ENCODE assay signal across 9 cellular contexts in the genomic region with DNA sequence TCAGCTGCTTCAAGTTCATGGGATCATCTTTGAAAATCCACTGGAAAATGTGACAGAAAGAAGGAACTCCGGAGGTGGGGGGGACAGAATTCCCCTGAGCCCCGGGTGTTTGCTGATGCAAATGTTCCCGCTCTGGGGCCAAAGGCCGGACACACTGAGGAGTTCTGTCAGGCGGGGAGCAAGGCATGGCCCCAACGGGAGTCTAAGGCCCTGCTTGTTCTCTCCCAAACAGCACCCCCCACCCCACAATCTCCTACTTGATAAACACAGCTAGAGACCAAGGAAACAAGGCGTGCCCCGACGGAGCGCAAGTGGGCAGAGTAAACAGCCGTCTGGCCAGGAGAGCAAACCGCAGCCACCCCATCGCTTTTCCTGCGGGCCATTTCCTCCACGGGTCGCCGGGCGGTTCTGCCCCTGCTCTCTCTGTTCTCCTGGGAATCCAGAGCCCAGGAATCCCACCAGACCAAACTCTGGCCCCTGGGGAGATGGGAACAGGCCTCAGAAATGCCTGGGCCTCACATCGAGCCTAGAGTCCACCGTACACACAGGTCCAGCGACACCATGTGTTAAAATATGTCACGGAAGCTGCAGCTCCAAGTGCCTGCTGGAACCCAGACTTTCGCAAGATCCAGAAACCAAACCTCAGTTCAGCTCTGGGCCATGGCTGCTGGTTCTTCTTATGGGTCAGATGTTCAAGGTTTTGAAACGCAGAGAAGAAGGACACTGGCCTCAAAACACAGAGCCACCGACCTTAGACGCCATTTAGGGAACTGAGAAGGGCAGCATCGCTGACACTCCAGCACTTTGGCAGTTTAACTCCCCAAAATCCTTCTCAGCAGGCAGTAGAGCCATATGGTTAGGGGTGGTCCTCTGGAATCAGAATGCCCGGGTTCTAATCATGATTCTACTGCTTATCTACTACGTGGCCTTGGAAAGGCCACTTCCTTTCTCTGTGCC.
DNase-seq lines count a peak whose midpoint lies in the region; ATAC-seq and TF ChIP-seq lines count a peak whose summit lies in the region.
"Had no signal": no experiment of that assay in that cellular context is flagged by ENCODE, and none has a peak within 500 bp of the region (broad histone marks: within the 10 kb centered on the region; RNA-seq: fewer than 3 reads in every experiment).

No MANE protein-coding gene starts in this region.

- TF ChIP-seq CTCF in body of pancreas (IDR thresholded peaks at IDR 0.05) (no peak), lower lobe of right lung (IDR thresholded peaks at IDR 0.05) (peak; percentile 16), tibial artery (IDR thresholded peaks at IDR 0.05) (peak; percentile 32 to 34), GM10248 (IDR thresholded peaks at IDR 0.05; ENCODE audit: control extremely low read depth, extremely low read depth, low read depth, missing control alignments) (no peak)

- H3K4me1 ChIP-seq in body of pancreas: peaks cover 15% of the 10 kb centered on the region
- H3K4me1 ChIP-seq in lower lobe of right lung: peaks cover 58% of the 10 kb centered on the region
- peaks cover 6 to 77% (median 55%) of the 10 kb centered on the region in 4 donors for H3K4me1 ChIP-seq in tibial artery

- peak overlapping the region in 3 of 4 donors; percentile 25 to 50 (median 38) for H3K27ac ChIP-seq in body of pancreas
- peak overlapping the region; percentile 80 for H3K27ac ChIP-seq in lower lobe of right lung
- peak overlapping the region; percentile 88 to 89 for H3K27ac ChIP-seq in tibial artery

- CTCF ChIA-PET in GM10248 (lab: Yijun Ruan, JAX): interaction anchor here (1.1 to 2.4 kb wide), 10 partner anchors 10 to 182 kb away, joined by 3 to 9 read pairs (median 4); partner anchors contain the start of gene PREX1

- 62 to 68% methylated on average over 10 to 29 of the region's 29 CpGs for WGBS in body of pancreas, 2 donors

- no peak for TF ChIP-seq POLR2A in body of pancreas (IDR thresholded peaks at IDR 0.05)

- H3K27me3 ChIP-seq in body of pancreas (no peaks in the 10 kb centered on the region), lower lobe of right lung (ENCODE audit: low read depth) (no peaks in the 10 kb centered on the region), tibial artery (no peaks in the 10 kb centered on the region)

- DNase-seq in NCI-H748 (lab: John Stamatoyannopoulos, UW; ENCODE audit: unreplicated experiment) (peak; percentile 6), NCI-H748 treated with DMSO at 0.1 percent for 48 hours (lab: John Stamatoyannopoulos, UW) (no peak), body of pancreas (peak in 3 of 4 donors; percentile 28 to 66 (median 28)), lower lobe of right lung (peak; percentile 75), tibial artery (peak; percentile 85 to 95), GM10248 (ENCODE audit: extremely low spot score) (no peak), T-helper 9 cell (no peak)
- DNase-seq: cortex of kidney had no signal

- H3K9me3 ChIP-seq in body of pancreas (no peaks in the 10 kb centered on the region), lower lobe of right lung (no peaks in the 10 kb centered on the region), tibial artery (no peaks in the 10 kb centered on the region)

- ATAC-seq in body of pancreas: no peak
- peak; percentile 66 to 78 for ATAC-seq in lower lobe of right lung
- no peak for ATAC-seq in HG02642 (IDR thresholded peaks at IDR 0.05; ENCODE audit: poor library complexity, unreplicated experiment)

- intact Hi-C loops in body of pancreas (cut with DNase I): no loop called here
- intact Hi-C loops in lower lobe of right lung (cut with DNase I): no loop called here
- intact Hi-C loops in tibial artery (cut with DNase I; ENCODE audit: low total_unique reads): loop anchor here (1.0 kb wide), 1 partner anchor 63 kb away; no protein-coding TSS in a partner anchor

- POLR2A ChIA-PET in GM10248 (lab: Yijun Ruan, JAX): interaction anchor here (0.7 to 1.4 kb wide), 2 partner anchors 15 to 1162 kb away, joined by 5 to 7 read pairs; no protein-coding TSS in a partner anchor

- H3K36me3 ChIP-seq in body of pancreas (replicated peaks in 1 of 2; ENCODE audit: insufficient read depth in 1 of 2, low read depth in 2 of 2) (no peaks in the 10 kb centered on the region), lower lobe of right lung (peaks cover 22% of the 10 kb centered on the region), tibial artery (no peaks in the 10 kb centered on the region)

- H3K4me3 ChIP-seq in body of pancreas (no peak overlapping the region), lower lobe of right lung (no peak overlapping the region), tibial artery (peak overlapping the region in 1 of 2 donors; percentile 22)

Comparison
In these comparisons a context has a peak if more than half of its experiments do, and no peak if none do; other contexts are left out.
1. DNase-seq: peak in NCI-H748 (single experiment), body of pancreas (3 of 4), lower lobe of right lung (single experiment) and tibial artery (2 of 2); none in NCI-H748 treated with DMSO at 0.1 percent for 48 hours (single experiment), GM10248 (single experiment) and T-helper 9 cell (single experiment).
2. ATAC-seq: peak in lower lobe of right lung (2 of 2); none in body of pancreas (single experiment) and HG02642 (single experiment).
3. H3K27ac ChIP-seq: peak in every context shown above with its lines; median percentile 88 in tibial artery; 80 in lower lobe of right lung; 38 in body of pancreas.
4. CTCF ChIP-seq: peak in lower lobe of right lung (single experiment) and tibial artery (2 of 2); none in body of pancreas (0 of 7) and GM10248 (single experiment).